ENCODE assay signal across 13 cellular contexts in the genomic region with DNA sequence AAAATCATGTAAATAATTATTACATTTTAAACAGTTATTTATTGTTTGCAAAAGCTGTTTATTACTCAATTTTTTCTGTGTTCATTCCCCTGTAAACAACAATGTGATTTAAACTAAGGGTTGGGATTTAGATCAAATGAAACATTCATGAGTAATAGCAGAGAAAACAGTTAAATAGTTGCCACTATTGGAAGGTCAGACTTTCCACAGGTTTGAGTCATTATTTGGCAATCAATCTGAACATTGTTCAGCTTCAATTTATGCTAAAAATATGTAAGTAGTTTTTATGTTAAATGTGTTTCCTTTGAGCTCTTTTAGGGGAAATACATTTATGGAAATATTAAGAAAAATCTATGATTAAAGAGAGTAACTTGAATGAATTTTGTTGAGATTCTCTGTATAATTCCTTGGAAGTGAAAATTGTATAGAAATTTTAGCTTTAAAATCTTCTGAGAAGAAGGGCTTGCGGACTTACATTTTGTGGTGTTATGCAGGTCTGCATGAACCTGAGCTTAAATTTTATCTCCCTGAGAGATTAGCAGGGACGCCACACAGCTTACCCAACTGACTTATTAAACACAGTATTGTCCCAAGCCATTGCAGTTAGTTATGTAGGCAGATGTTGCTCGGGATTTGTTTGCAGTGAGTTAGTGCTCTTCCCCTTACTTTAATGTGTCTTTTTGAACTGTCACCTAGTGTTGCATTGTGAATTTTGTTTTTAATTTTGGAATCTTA.
DNase-seq lines count a peak whose midpoint lies in the region; ATAC-seq and TF ChIP-seq lines count a peak whose summit lies in the region.
"Had no signal": no experiment of that assay in that cellular context is flagged by ENCODE, and none has a peak within 500 bp of the region (broad histone marks: within the 10 kb centered on the region; RNA-seq: fewer than 3 reads in every experiment).

No MANE protein-coding gene starts in this region.

- H3K4me3 Mint-ChIP-seq in MCF 10A (ENCODE audit: unreplicated experiment), result no peak overlapping the region
- no peak overlapping the region for H3K4me3 Mint-ChIP-seq in T-cell

- ATAC-seq in T-cell (replicated peaks in 1 of 4) (no peak), thoracic aorta (ENCODE audit: insufficient number of reproducible peaks, low FRiP score, low read depth) (no peak)
- ATAC-seq: activated naive CD4-positive, alpha-beta T cell treated with anti-CD3 and anti-CD28 coated beads, Interleukin-2, amount 50 U/mL, for 72 hours had no signal

- no peaks in the 10 kb centered on the region for H3K9me3 Mint-ChIP-seq in MCF 10A (ENCODE audit: unreplicated experiment)
- no peaks in the 10 kb centered on the region for H3K9me3 Mint-ChIP-seq in T-cell
- H3K9me3 Mint-ChIP-seq: activated naive CD4-positive, alpha-beta T cell treated with anti-CD3 and anti-CD28 coated beads, Interleukin-2, amount 50 U/mL, for 72 hours had no signal

- H3K27me3 Mint-ChIP-seq in MCF 10A (ENCODE audit: insufficient read depth, unreplicated experiment) (no peaks in the 10 kb centered on the region), T-cell (no peaks in the 10 kb centered on the region)

- DNase-seq in MCF 10A (ENCODE audit: unreplicated experiment) (peak; percentile 67), breast epithelium (ENCODE audit: low spot score in 2 of 2) (no peak), T-cell (no peak), fibroblast of the conjunctiva (ENCODE audit: low read depth) (peak; percentile 62), thoracic aorta (ENCODE audit: low spot score) (no peak), inferior parietal cortex (ENCODE audit: extremely low spot score) (no peak), thyroid gland (no peak), NCI-H345 (lab: John Stamatoyannopoulos, UW) (no peak)
- DNase-seq: activated CD4-positive, alpha-beta T cell treated with anti-CD3 and anti-CD28 coated beads for 48 hours; NCI-H2107; SIG-M5 had no signal

- H3K27me3 ChIP-seq in breast epithelium, result no peaks in the 10 kb centered on the region
- H3K27me3 ChIP-seq in thoracic aorta (replicated peaks; ENCODE audit: insufficient read depth), result no peaks in the 10 kb centered on the region
- no peaks in the 10 kb centered on the region for H3K27me3 ChIP-seq in thyroid gland

- no peaks in the 10 kb centered on the region for H3K4me1 Mint-ChIP-seq in MCF 10A (ENCODE audit: insufficient read depth, unreplicated experiment)
- H3K4me1 Mint-ChIP-seq in T-cell, result peaks cover 28 to 57% (median 44%) of the 10 kb centered on the region in 3 donors

- H3K4me1 ChIP-seq in breast epithelium (no peaks in the 10 kb centered on the region), thoracic aorta (ENCODE audit: control insufficient read depth in 1 of 2, low read depth in 2 of 2) (peaks cover 0 to 31% of the 10 kb centered on the region in 2 donors), thyroid gland (peaks cover 0 to 26% of the 10 kb centered on the region in 2 donors)

- no TSS peak for BruUV-seq in MCF 10A (replicated peaks; lab: Mats Ljungman, UMichigan)

- no peaks in the 10 kb centered on the region for H3K36me3 Mint-ChIP-seq in MCF 10A (ENCODE audit: insufficient read depth, unreplicated experiment)
- peaks cover 11% of the 10 kb centered on the region for H3K36me3 Mint-ChIP-seq in T-cell

- H3K9me3 ChIP-seq in breast epithelium, result no peaks in the 10 kb centered on the region
- H3K9me3 ChIP-seq in thoracic aorta, result no peaks in the 10 kb centered on the region
- H3K9me3 ChIP-seq in thyroid gland, result no peaks in the 10 kb centered on the region

- H3K36me3 ChIP-seq in breast epithelium, result no peaks in the 10 kb centered on the region
- H3K36me3 ChIP-seq in thoracic aorta, result no peaks in the 10 kb centered on the region
- H3K36me3 ChIP-seq in thyroid gland, result no peaks in the 10 kb centered on the region

- TF ChIP-seq CTCF in MCF 10A (IDR thresholded peaks at IDR 0.05; ENCODE audit: unreplicated experiment) (no peak), breast epithelium (IDR thresholded peaks at IDR 0.05) (no peak), thoracic aorta (IDR thresholded peaks at IDR 0.05) (no peak), thyroid gland (IDR thresholded peaks at IDR 0.05) (no peak)

- TF ChIP-seq POLR2A in breast epithelium (IDR thresholded peaks at IDR 0.05) (no peak), thyroid gland (IDR thresholded peaks at IDR 0.05) (no peak)

- H3K4me3 ChIP-seq in breast epithelium, result no peak overlapping the region
- H3K4me3 ChIP-seq in thoracic aorta, result peak overlapping the region; percentile 50
- no peak overlapping the region for H3K4me3 ChIP-seq in thyroid gland (replicated peaks in 1 of 3)
- H3K4me3 ChIP-seq: lung had no signal

- CTCF ChIA-PET in MCF 10A (lab: Yijun Ruan, JAX) (interaction anchor here (0.7 to 6.5 kb wide), 4 partner anchors 23 to 1056 kb away, joined by 3 to 68 read pairs (median 3); no protein-coding TSS in a partner anchor), T-cell (lab: Charles Lee) (interaction anchor here (0.6 to 6.0 kb wide), 5 partner anchors 14 to 1390 kb away, joined by 3 to 25 read pairs (median 3); no protein-coding TSS in a partner anchor)

- POLR2A ChIA-PET in MCF 10A (lab: Yijun Ruan, JAX), result interaction anchor here (1.7 to 6.9 kb wide), 2 partner anchors 146 to 226 kb away, joined by 12 to 75 read pairs; a partner anchor contains a TSS
- POLR2A ChIA-PET in T-cell (lab: Charles Lee), result interaction anchor here in 1 of 2 donors (0.5 to 0.6 kb wide), 2 partner anchors 118 to 144 kb away, joined by 3 to 5 read pairs; no protein-coding TSS in a partner anchor

- H3K27ac Mint-ChIP-seq in MCF 10A (ENCODE audit: low read depth, unreplicated experiment), result peak overlapping the region; percentile 9
- peak overlapping the region; percentile 23 to 82 for H3K27ac Mint-ChIP-seq in T-cell

- 69 to 72% methylated on average over 3 of the region's 3 CpGs for WGBS in thyroid gland, 2 donors

- intact Hi-C loops in MCF 10A (cut with micrococcal nuclease) (no loop called here), breast epithelium (cut with DNase I; ENCODE audit: low total_unique reads) (no loop called here), thyroid gland (cut with DNase I) (loop anchor here (10.0 kb wide), 1 partner anchor 141 kb away; a partner anchor contains a TSS)

- no peak overlapping the region for H3K27ac ChIP-seq in breast epithelium
- H3K27ac ChIP-seq in thoracic aorta, result peak overlapping the region in 1 of 2 donors; percentile 3
- H3K27ac ChIP-seq in thyroid gland, result peak overlapping the region in 1 of 3 donors; percentile 2

Comparison
In these comparisons a context has a peak if more than half of its experiments do, and no peak if none do; other contexts are left out.
1. DNase-seq: peak in MCF 10A (single experiment) and fibroblast of the conjunctiva (single experiment); none in breast epithelium (0 of 2), T-cell (0 of 34), thoracic aorta (single experiment), inferior parietal cortex (single experiment), thyroid gland (0 of 2) and NCI-H345 (single experiment).